In the genomic region with DNA sequence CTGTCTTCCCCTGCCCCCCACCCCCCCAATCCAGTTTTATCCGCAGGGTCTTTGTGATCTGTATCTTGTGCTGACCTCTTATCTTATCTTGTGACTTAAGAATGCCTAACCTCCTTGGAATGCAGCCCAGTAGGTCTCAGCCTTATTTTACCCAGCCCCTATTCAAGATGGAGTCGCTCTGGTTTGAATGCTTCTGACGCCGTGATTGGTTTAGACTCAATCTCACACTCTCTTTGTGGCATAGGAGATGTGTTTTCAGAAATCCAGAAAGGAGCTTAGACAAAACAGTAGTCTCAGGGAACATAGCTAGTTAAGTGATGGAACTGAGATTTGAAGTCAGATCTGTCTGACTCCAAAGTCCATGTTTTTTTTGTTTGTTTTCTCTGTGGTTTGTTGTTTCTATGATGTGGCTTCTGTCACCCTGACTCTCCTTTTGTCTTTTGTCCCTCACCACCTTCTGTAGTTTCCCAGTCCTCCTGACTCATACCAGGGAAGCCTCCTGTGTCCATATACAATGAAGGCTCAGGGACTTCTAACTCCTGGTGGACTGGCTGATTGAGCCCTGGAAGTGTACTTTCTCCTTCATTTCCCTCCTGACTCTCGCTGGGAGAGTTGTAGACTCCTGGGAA, we compare ENCODE assay signal across 22 cellular contexts. TPM values are rescaled to one million over a fixed set of nuclear protein-coding genes. Genes with fewer than 3 reads are reported as not detected.
A peak's percentile ranks its signal among the peaks of the same experiment; 100 is the strongest.
DNase-seq lines count a peak whose midpoint lies in the region.
"Had no signal": no experiment of that assay in that cellular context is flagged by ENCODE, and none has a peak within 500 bp of the region (broad histone marks: within the 10 kb centered on the region; RNA-seq: fewer than 3 reads in every experiment).

No MANE protein-coding gene starts in this region.

- H3K27ac ChIP-seq in mesodermal cell (ENCODE audit: low read depth, low read length, severe bottlenecking): peak overlapping the region; percentile 43
- H3K27ac ChIP-seq: esophagus muscularis mucosa, KMS-11, sigmoid colon, thoracic aorta had no signal

- peak overlapping the region; percentile 24 for H3K4me3 ChIP-seq in adipocyte (ENCODE audit: low read length)
- H3K4me3 ChIP-seq in mesodermal cell (ENCODE audit: extremely low read depth, insufficient read depth, low read length, poor library complexity, severe bottlenecking): no peak overlapping the region
- H3K4me3 ChIP-seq in MG63: no peak overlapping the region
- H3K4me3 ChIP-seq: esophagus muscularis mucosa, mucosa of descending colon, sigmoid colon, thoracic aorta had no signal

- 56% methylated on average over 2 of the region's 5 CpGs; no CpG with 5 or more reads in 1 of the 2 experiments for WGBS in mesodermal cell (ENCODE audit: insufficient coverage in 2 of 2), 2 experiments

- no peaks in the 10 kb centered on the region for H3K27me3 ChIP-seq in adipocyte (replicated peaks; ENCODE audit: control insufficient read depth, insufficient read depth, low read length)
- H3K27me3 ChIP-seq in MG63: no peaks in the 10 kb centered on the region
- H3K27me3 ChIP-seq: esophagus muscularis mucosa, sigmoid colon had no signal

- H3K9ac ChIP-seq in adipocyte (ENCODE audit: low read length): peak overlapping the region; percentile 1
- H3K9ac ChIP-seq: KMS-11 had no signal

- no peaks in the 10 kb centered on the region for H3K9me3 ChIP-seq in adipocyte (ENCODE audit: control insufficient read depth, low read length)
- no peaks in the 10 kb centered on the region for H3K9me3 ChIP-seq in mesodermal cell (ENCODE audit: control insufficient read depth, low read length)
- H3K9me3 ChIP-seq in MG63: no peaks in the 10 kb centered on the region
- H3K9me3 ChIP-seq: esophagus muscularis mucosa, mucosa of descending colon, sigmoid colon, thoracic aorta had no signal

- H3K36me3 ChIP-seq in adipocyte (ENCODE audit: control insufficient read depth, insufficient read depth, low read length, severe bottlenecking) (no peaks in the 10 kb centered on the region), mesodermal cell (ENCODE audit: control insufficient read depth, insufficient read depth, low read length) (no peaks in the 10 kb centered on the region), MG63 (no peaks in the 10 kb centered on the region)
- H3K36me3 ChIP-seq: esophagus muscularis mucosa, sigmoid colon, thoracic aorta had no signal

- DNase-seq in DMS53 treated with DMSO at 0.1 percent for 48 hours (lab: John Stamatoyannopoulos, UW; ENCODE audit: unreplicated experiment) (peak; percentile 51), HT1080 (ENCODE audit: low read depth) (peak; percentile 37), adipocyte (ENCODE audit: low read depth) (no peak), SW 1271 (lab: John Stamatoyannopoulos, UW) (no peak), superior temporal gyrus (ENCODE audit: extremely low spot score) (no peak), MG63 (no peak), NCI-H1694 treated with DMSO at 0.1 percent for 48 hours (lab: John Stamatoyannopoulos, UW) (no peak)
- DNase-seq: activated CD4-positive, alpha-beta T cell treated with anti-CD3 and anti-CD28 coated beads for 4 hours; activated CD8-positive, alpha-beta memory T cell treated with anti-CD3 and anti-CD28 coated beads, Interleukin-2, amount 50 U/mL, for 48 hours; activated naive CD4-positive, alpha-beta T cell; AML-193; COR-L47; glutamatergic neuron; mucosa of descending colon; NCI-H1105 treated with DMSO at 0.1 percent for 48 hours; nucleus accumbens; sigmoid colon; stimulated activated CD4-positive, alpha-beta T cell treated with anti-CD3 and anti-CD28 coated beads, Interleukin-2, amount 100 ng/mL, for 48 hours had no signal

- peaks cover 27% of the 10 kb centered on the region for H3K4me1 ChIP-seq in adipocyte (ENCODE audit: control insufficient read depth, insufficient read depth, low read length)
- peaks cover 30% of the 10 kb centered on the region for H3K4me1 ChIP-seq in mesodermal cell (ENCODE audit: control insufficient read depth, insufficient read depth, low read length, poor library complexity, severe bottlenecking)

RNA-seq across cellular contexts. Expression of a gene that starts 18.1 kb away (rescaled TPM):
- total RNA-seq in HT1080 (2014; rRNA removed; shearing (Covaris generic)): 27.2 and 31.4 TPM in 2 replicates
- polyA plus RNA-seq in HT1080 (2015; cell fraction: cytosol; rRNA removed): 10.7 and 15.0 TPM in 2 replicates
- polyA plus RNA-seq in HT1080 (2015; cell fraction: nucleus; rRNA removed): 40.7 and 45.9 TPM in 2 replicates
- 20.2 TPM for polyA plus RNA-seq in mesodermal cell (2013, experiment 1 of 2)
- 18.5 TPM for polyA plus RNA-seq in mesodermal cell (2013, experiment 2 of 2)
- total RNA-seq in MG63 (2014; rRNA removed; shearing (Covaris generic); ENCODE audit: low replicate concordance): 9.9 and 12.3 TPM in 2 replicates

Comparison
In these comparisons a context has a peak if more than half of its experiments do, and no peak if none do; other contexts are left out.
1. DNase-seq: peak in DMS53 treated with DMSO at 0.1 percent for 48 hours (single experiment) and HT1080 (single experiment); none in adipocyte (single experiment), SW 1271 (0 of 2), superior temporal gyrus (single experiment), MG63 (single experiment) and NCI-H1694 treated with DMSO at 0.1 percent for 48 hours (single experiment).